8 cellular contexts compared by ENCODE assay signal in genomic region chr15:23467110-23467600, GRCh38. TPM values are rescaled to one million over a fixed set of nuclear protein-coding genes. Genes with fewer than 3 reads are reported as not detected.
DNase-seq lines count a peak whose midpoint lies in the region; ATAC-seq, FAIRE-seq and TF ChIP-seq lines count a peak whose summit lies in the region.

No MANE protein-coding gene starts in this region.

- no peaks in the 10 kb centered on the region for H3K36me3 ChIP-seq in GM23248 (ENCODE audit: low read depth)
- no peaks in the 10 kb centered on the region for H3K36me3 ChIP-seq in PC-9 (ENCODE audit: low read depth)
- H3K36me3 ChIP-seq in stomach = no peaks in the 10 kb centered on the region

- H2AFZ ChIP-seq in GM23248 = no peak overlapping the region
- H2AFZ ChIP-seq in PC-9 = no peak overlapping the region

- H3K9me2 ChIP-seq in GM23248 (ENCODE audit: insufficient read depth) (no peaks in the 10 kb centered on the region), PC-9 (ENCODE audit: insufficient read depth) (no peaks in the 10 kb centered on the region)

- H3K9me3 ChIP-seq in A549 (no peaks in the 10 kb centered on the region), GM23248 (ENCODE audit: low read depth) (no peaks in the 10 kb centered on the region), PC-9 (ENCODE audit: insufficient read depth, low read depth) (no peaks in the 10 kb centered on the region), stomach (no peaks in the 10 kb centered on the region)

- peak; percentile 79 for FAIRE-seq in A549 (lab: Jason Lieb, UNC)

- no TSS peak for BruUV-seq in PC-9 (replicated peaks; lab: Mats Ljungman, UMichigan)

- TF ChIP-seq RAD21 in A549 (conservative IDR thresholded peaks at IDR 0.05 in 1 of 2, IDR thresholded peaks at IDR 0.05 in 1 of 2) = peak; percentile 82 to 90

- H3K4me1 ChIP-seq in A549 (peaks cover 12% of the 10 kb centered on the region), GM23248 (ENCODE audit: insufficient read depth) (no peaks in the 10 kb centered on the region), PC-9 (replicated peaks; ENCODE audit: insufficient read depth) (no peaks in the 10 kb centered on the region), stomach (no peaks in the 10 kb centered on the region)

- TF ChIP-seq EP300 in A549 (IDR thresholded peaks at IDR 0.05) (no peak), stomach (IDR thresholded peaks at IDR 0.05) (no peak)

- DNase-seq in A549 (ENCODE audit: low read depth in 1 of 2, low spot score in 1 of 2) = peak; percentile 44 to 65
- DNase-seq in GM23248 = peak; percentile 70
- DNase-seq in PC-9 = no peak
- peak; percentile 56 for DNase-seq in fibroblast of the aortic adventitia (ENCODE audit: low read depth)
- peak; percentile 81 for DNase-seq in superior temporal gyrus (ENCODE audit: extremely low spot score)
- DNase-seq in effector memory CD8-positive, alpha-beta T cell = no peak
- DNase-seq in stomach = no peak
- no peak for DNase-seq in immature natural killer cell

- H3K9me3 Mint-ChIP-seq in effector memory CD8-positive, alpha-beta T cell = no peaks in the 10 kb centered on the region
- H3K9me3 Mint-ChIP-seq in immature natural killer cell = peaks cover 0 to 3% (median 0%) of the 10 kb centered on the region in 6 donors

- H3K36me3 Mint-ChIP-seq in effector memory CD8-positive, alpha-beta T cell (ENCODE audit: insufficient read depth) = no peaks in the 10 kb centered on the region
- no peaks in the 10 kb centered on the region for H3K36me3 Mint-ChIP-seq in immature natural killer cell

- H4K20me1 ChIP-seq in GM23248 (ENCODE audit: insufficient read depth) (no peaks in the 10 kb centered on the region), PC-9 (ENCODE audit: insufficient read depth) (no peaks in the 10 kb centered on the region)

- H3K27ac ChIP-seq in A549 (peak overlapping the region; percentile 5 to 61; a peak in 2 of 6 replicates), GM23248 (no peak overlapping the region), PC-9 (no peak overlapping the region), stomach (no peak overlapping the region)

- in situ Hi-C loops in GM23248 (cut with MboI) = no loop called here

- POLR2A ChIA-PET in A549 (lab: Yijun Ruan, JAX) = interaction anchor here (1.0 kb wide), 1 partner anchor 428 kb away, joined by 5 read pairs; the partner anchor contains the start of gene TUBGCP5
- POLR2A ChIA-PET in PC-9 (lab: Charles Lee; ENCODE audit: unreplicated experiment) = no interaction called here

- intact Hi-C loops in PC-9 (cut with micrococcal nuclease; ENCODE audit: unreplicated experiment) (loop anchor here (5.0 kb wide), 1 partner anchor 430 kb away; the partner anchor contains the start of gene TUBGCP5), stomach (cut with DNase I; ENCODE audit: low total_unique reads) (no loop called here)

- no peak overlapping the region for H3K4me3 Mint-ChIP-seq in effector memory CD8-positive, alpha-beta T cell
- H3K4me3 Mint-ChIP-seq in immature natural killer cell = no peak overlapping the region

- ATAC-seq in A549 = peak; percentile 85 to 86; a peak in 5 of 6 replicates
- no peak for ATAC-seq in effector memory CD8-positive, alpha-beta T cell (replicated peaks)

- peak; percentile 78 for TF ChIP-seq CTCF in A549 (IDR thresholded peaks at IDR 0.05)
- peak; percentile 57 for TF ChIP-seq CTCF in PC-9 (conservative IDR thresholded peaks at IDR 0.05)
- TF ChIP-seq CTCF in fibroblast of the aortic adventitia (IDR thresholded peaks at IDR 0.05; ENCODE audit: insufficient read depth, low read length) = peak; percentile 22
- peak in 1 of 7 experiments; percentile 31 for TF ChIP-seq CTCF in stomach (IDR thresholded peaks at IDR 0.05)

- WGBS in A549 (ENCODE audit: missing lambda C conversion rate) = 59% methylated on average over 3 of the region's 3 CpGs
- WGBS in GM23248 (ENCODE audit: low coverage in 1 of 2, low lambda C conversion rate in 2 of 2, missing lambda C conversion rate in 2 of 2), 2 experiments = 62 to 64% methylated on average over 3 of the region's 3 CpGs
- 75 to 81% (median 78%) methylated on average over 3 of the region's 3 CpGs for WGBS in stomach, 5 donors

- H3K27me3 Mint-ChIP-seq in effector memory CD8-positive, alpha-beta T cell = no peaks in the 10 kb centered on the region
- H3K27me3 Mint-ChIP-seq in immature natural killer cell (ENCODE audit: low read depth in 3 of 3) = peaks cover 0 to 4% (median 0%) of the 10 kb centered on the region in 3 donors

- H3K4me2 ChIP-seq in A549 (no peak overlapping the region), GM23248 (ENCODE audit: unreplicated experiment) (no peak overlapping the region), PC-9 (no peak overlapping the region)

- CTCF ChIA-PET in A549 (lab: Yijun Ruan, JAX) = interaction anchor here (0.6 to 3.8 kb wide), 20 partner anchors 10 to 601 kb away, joined by 3 to 22 read pairs (median 3); partner anchors contain the start of gene TUBGCP5
- CTCF ChIA-PET in PC-9 (lab: Charles Lee) = no interaction called here

- H3K27ac Mint-ChIP-seq in effector memory CD8-positive, alpha-beta T cell = no peak overlapping the region
- H3K27ac Mint-ChIP-seq in immature natural killer cell = no peak overlapping the region

- no peak overlapping the region for H3K9ac ChIP-seq in GM23248

- H3K4me1 Mint-ChIP-seq in effector memory CD8-positive, alpha-beta T cell (ENCODE audit: low read depth in 2 of 2) = no peaks in the 10 kb centered on the region
- H3K4me1 Mint-ChIP-seq in immature natural killer cell = no peaks in the 10 kb centered on the region

- H3K79me2 ChIP-seq in GM23248 (ENCODE audit: insufficient read depth) (no peaks in the 10 kb centered on the region), PC-9 (ENCODE audit: low read depth) (no peaks in the 10 kb centered on the region)

- no peak overlapping the region for H3K4me3 ChIP-seq in A549
- H3K4me3 ChIP-seq in GM23248 = no peak overlapping the region
- no peak overlapping the region for H3K4me3 ChIP-seq in PC-9
- H3K4me3 ChIP-seq in fibroblast of the aortic adventitia (ENCODE audit: low read depth, low read length) = no peak overlapping the region
- no peak overlapping the region for H3K4me3 ChIP-seq in stomach

- H3F3A ChIP-seq in GM23248 (ENCODE audit: insufficient read depth) = no peaks in the 10 kb centered on the region
- H3F3A ChIP-seq in PC-9 (ENCODE audit: insufficient read depth, low read depth) = no peaks in the 10 kb centered on the region

- H3K27me3 ChIP-seq in GM23248 (replicated peaks; ENCODE audit: insufficient read depth) = no peaks in the 10 kb centered on the region; the same call in 1 of the 2 replicates
- H3K27me3 ChIP-seq in PC-9 (ENCODE audit: insufficient read depth, low read depth) = peaks cover 28% of the 10 kb centered on the region
- H3K27me3 ChIP-seq in stomach = no peaks in the 10 kb centered on the region

- TF ChIP-seq POLR2A in A549 (IDR thresholded peaks at IDR 0.05; ENCODE audit: low read length) (no peak), stomach (IDR thresholded peaks at IDR 0.05) (no peak)

TF ChIP-seq in A549, 52 proteins besides CTCF, POLR2A, EP300 and RAD21:
- TF ChIP-seq HOXA7 (CRISPR knock-in tag; IDR thresholded peaks at IDR 0.05) (no peak), SMC3 (IDR thresholded peaks at IDR 0.05) (peak; percentile 89)
TF ChIP-seq in A549: peak in this region for 1.

RNA-seq across cellular contexts. Expression of gene GOLGA6L2, which starts 20.1 kb away (rescaled TPM):
- polyA plus RNA-seq in A549 (2011; rRNA removed) (not detected in 2 replicates), A549 (2017; fragmentation: RNase III; extraction: RNeasy Plus Mini Kit Qiagen cat#74134 plus additional on column Dnase treatment) (0.03 TPM in 1 of 3 replicates, not detected in the others), GM23248 (2016; fragmentation: Nextera tagmentation; extraction: Ambion mirVana) (not detected in 2 replicates), stomach (not detected), immature natural killer cell (not detected)
- not detected in 2 replicates for polyA plus RNA-seq in A549 (2012; cell fraction: cytosol; rRNA removed)
- 0.17 TPM in 1 of 2 replicates, not detected in the other for polyA plus RNA-seq in A549 (2012; cell fraction: nucleus; rRNA removed)
- polyA minus RNA-seq in A549 (2011; rRNA and poly(A)+ RNA removed) = not detected in 2 replicates
- total RNA-seq in GM23248 (2014; rRNA removed; shearing (Covaris generic)) = not detected in 2 replicates
- total RNA-seq in PC-9 (2021) (not detected in 2 replicates), fibroblast of the aortic adventitia (ENCODE audit: low replicate concordance) (not detected in 2 replicates), stomach (not detected)

Comparison
In these comparisons a context has a peak if more than half of its experiments do, and no peak if none do; other contexts are left out.
1. DNase-seq: peak in A549 (2 of 2), GM23248 (single experiment), fibroblast of the aortic adventitia (single experiment) and superior temporal gyrus (single experiment); none in PC-9 (0 of 2), effector memory CD8-positive, alpha-beta T cell (0 of 3), stomach (single experiment) and immature natural killer cell (0 of 3).
2. H3K27ac ChIP-seq: peak in A549 (2 of 2); none in GM23248 (single experiment), PC-9 (single experiment) and stomach (0 of 5).